In genomic region chr1:205062319-205062718, GRCh38 we compare ENCODE assay signal across 21 cellular contexts. TPM values are rescaled to one million over a fixed set of nuclear protein-coding genes. Genes with fewer than 3 reads are reported as not detected.
"Had no signal": no experiment of that assay in that cellular context is flagged by ENCODE, and none has a peak within 500 bp of the region (broad histone marks: within the 10 kb centered on the region; RNA-seq: fewer than 3 reads in every experiment).

No MANE protein-coding gene starts in this region.

- H3K27ac ChIP-seq: skin epidermis, stomach, suprapubic skin, uterus had no signal

- H3K9me3 ChIP-seq: stomach, suprapubic skin, tibial nerve, uterus had no signal

- H3K27me3 Mint-ChIP-seq: activated CD4-positive, alpha-beta memory T cell treated with anti-CD3 and anti-CD28 coated beads, Interleukin-2, amount 10 ng/mL, durations not matched to agents 7 days and 5 days; activated CD4-positive, alpha-beta T cell treated with anti-CD3 and anti-CD28 coated beads, Interleukin-2, amount 10 ng/mL, durations not matched to agents 7 days and 5 days; activated naive CD8-positive, alpha-beta T cell treated with anti-CD3 and anti-CD28 coated beads, Interleukin-2, amount 50 U/mL, for 24 hours; activated T-cell treated with anti-CD3 and anti-CD28 coated beads, Interleukin-2, amount 50 U/mL, for 24 hours; naive thymus-derived CD4-positive, alpha-beta T cell; stimulated activated naive B cell treated with anti-CD40 and anti-IgM and Interleukin-4, amounts not matched to agents 10 μg/mL and 1 μg/mL and 100 μg/mL, for 72 hours; T-helper 17 cell had no signal

- DNase-seq: activated gamma-delta T cell, cortex of kidney, T1000 had no signal

- H3K27me3 ChIP-seq: suprapubic skin, tibial nerve, uterus had no signal

- H3K4me1 Mint-ChIP-seq: activated CD4-positive, alpha-beta memory T cell treated with anti-CD3 and anti-CD28 coated beads, Interleukin-2, amount 10 ng/mL, durations not matched to agents 7 days and 5 days; activated CD4-positive, alpha-beta T cell treated with anti-CD3 and anti-CD28 coated beads, Interleukin-2, amount 10 ng/mL, durations not matched to agents 7 days and 5 days; activated naive CD4-positive, alpha-beta T cell treated with anti-CD3 and anti-CD28 coated beads, Interleukin-2, amount 10 ng/mL, durations not matched to agents 7 days and 5 days; activated naive CD8-positive, alpha-beta T cell treated with anti-CD3 and anti-CD28 coated beads, Interleukin-2, amount 50 U/mL, for 24 hours had no signal

- H3K4me1 ChIP-seq: uterus had no signal

- H3K4me3 ChIP-seq: skin epidermis, stomach, suprapubic skin, tibial nerve, uterus had no signal

- H3K27ac Mint-ChIP-seq: activated CD4-positive, alpha-beta memory T cell treated with anti-CD3 and anti-CD28 coated beads, Interleukin-2, amount 10 ng/mL, durations not matched to agents 7 days and 5 days; activated CD4-positive, alpha-beta T cell treated with anti-CD3 and anti-CD28 coated beads, Interleukin-2, amount 10 ng/mL, durations not matched to agents 7 days and 5 days; activated naive CD4-positive, alpha-beta T cell treated with anti-CD3 and anti-CD28 coated beads, Interleukin-2, amount 10 ng/mL, durations not matched to agents 7 days and 5 days; activated naive CD8-positive, alpha-beta T cell treated with anti-CD3 and anti-CD28 coated beads, Interleukin-2, amount 50 U/mL, for 24 hours; activated T-cell treated with anti-CD3 and anti-CD28 coated beads, Interleukin-2, amount 50 U/mL, for 24 hours; naive thymus-derived CD4-positive, alpha-beta T cell; stimulated activated naive B cell treated with anti-CD40 and anti-IgM and Interleukin-4, amounts not matched to agents 10 μg/mL and 1 μg/mL and 100 μg/mL, for 72 hours; T-helper 17 cell had no signal

- H3K36me3 Mint-ChIP-seq: activated naive CD4-positive, alpha-beta T cell treated with anti-CD3 and anti-CD28 coated beads, Interleukin-2, amount 10 ng/mL, durations not matched to agents 7 days and 5 days; naive thymus-derived CD4-positive, alpha-beta T cell; stimulated activated naive B cell treated with anti-CD40 and anti-IgM and Interleukin-4, amounts not matched to agents 10 μg/mL and 1 μg/mL and 100 μg/mL, for 72 hours had no signal

- H3K36me3 ChIP-seq: stomach, suprapubic skin, uterus had no signal

- H3K4me3 Mint-ChIP-seq: activated CD4-positive, alpha-beta memory T cell treated with anti-CD3 and anti-CD28 coated beads, Interleukin-2, amount 10 ng/mL, durations not matched to agents 7 days and 5 days; activated CD4-positive, alpha-beta T cell treated with anti-CD3 and anti-CD28 coated beads, Interleukin-2, amount 10 ng/mL, durations not matched to agents 7 days and 5 days; activated naive CD4-positive, alpha-beta T cell treated with anti-CD3 and anti-CD28 coated beads, Interleukin-2, amount 10 ng/mL, durations not matched to agents 7 days and 5 days; activated naive CD8-positive, alpha-beta T cell treated with anti-CD3 and anti-CD28 coated beads, Interleukin-2, amount 50 U/mL, for 24 hours; activated T-cell treated with anti-CD3 and anti-CD28 coated beads, Interleukin-2, amount 50 U/mL, for 24 hours; naive thymus-derived CD4-positive, alpha-beta T cell; neural crest cell; stimulated activated naive B cell treated with anti-CD40 and anti-IgM and Interleukin-4, amounts not matched to agents 10 μg/mL and 1 μg/mL and 100 μg/mL, for 72 hours; T-helper 17 cell had no signal

- H3K9me3 Mint-ChIP-seq: activated CD4-positive, alpha-beta memory T cell treated with anti-CD3 and anti-CD28 coated beads, Interleukin-2, amount 10 ng/mL, durations not matched to agents 7 days and 5 days; activated CD4-positive, alpha-beta T cell treated with anti-CD3 and anti-CD28 coated beads, Interleukin-2, amount 10 ng/mL, durations not matched to agents 7 days and 5 days; activated naive CD4-positive, alpha-beta T cell treated with anti-CD3 and anti-CD28 coated beads, Interleukin-2, amount 10 ng/mL, durations not matched to agents 7 days and 5 days; activated naive CD8-positive, alpha-beta T cell treated with anti-CD3 and anti-CD28 coated beads, Interleukin-2, amount 50 U/mL, for 24 hours; activated T-cell treated with anti-CD3 and anti-CD28 coated beads, Interleukin-2, amount 50 U/mL, for 24 hours; naive thymus-derived CD4-positive, alpha-beta T cell; neural crest cell; stimulated activated naive B cell treated with anti-CD40 and anti-IgM and Interleukin-4, amounts not matched to agents 10 μg/mL and 1 μg/mL and 100 μg/mL, for 72 hours had no signal

RNA-seq across cellular contexts. Expression of gene CNTN2, which starts 19.3 kb away (rescaled TPM):
- total RNA-seq: activated CD4-positive, alpha-beta memory T cell treated with anti-CD3 and anti-CD28 coated beads, Interleukin-2, amount 10 ng/mL, durations not matched to agents 7 days and 5 days; activated CD4-positive, alpha-beta T cell treated with anti-CD3 and anti-CD28 coated beads, Interleukin-2, amount 10 ng/mL, durations not matched to agents 7 days and 5 days; endothelial cell of umbilical vein; fibroblast of lung; fibroblast of villous mesenchyme; kidney epithelial cell; naive thymus-derived CD4-positive, alpha-beta T cell; T-helper 17 cell had no signal
